1 cellular context compared by ENCODE assay signal in the genomic region with DNA sequence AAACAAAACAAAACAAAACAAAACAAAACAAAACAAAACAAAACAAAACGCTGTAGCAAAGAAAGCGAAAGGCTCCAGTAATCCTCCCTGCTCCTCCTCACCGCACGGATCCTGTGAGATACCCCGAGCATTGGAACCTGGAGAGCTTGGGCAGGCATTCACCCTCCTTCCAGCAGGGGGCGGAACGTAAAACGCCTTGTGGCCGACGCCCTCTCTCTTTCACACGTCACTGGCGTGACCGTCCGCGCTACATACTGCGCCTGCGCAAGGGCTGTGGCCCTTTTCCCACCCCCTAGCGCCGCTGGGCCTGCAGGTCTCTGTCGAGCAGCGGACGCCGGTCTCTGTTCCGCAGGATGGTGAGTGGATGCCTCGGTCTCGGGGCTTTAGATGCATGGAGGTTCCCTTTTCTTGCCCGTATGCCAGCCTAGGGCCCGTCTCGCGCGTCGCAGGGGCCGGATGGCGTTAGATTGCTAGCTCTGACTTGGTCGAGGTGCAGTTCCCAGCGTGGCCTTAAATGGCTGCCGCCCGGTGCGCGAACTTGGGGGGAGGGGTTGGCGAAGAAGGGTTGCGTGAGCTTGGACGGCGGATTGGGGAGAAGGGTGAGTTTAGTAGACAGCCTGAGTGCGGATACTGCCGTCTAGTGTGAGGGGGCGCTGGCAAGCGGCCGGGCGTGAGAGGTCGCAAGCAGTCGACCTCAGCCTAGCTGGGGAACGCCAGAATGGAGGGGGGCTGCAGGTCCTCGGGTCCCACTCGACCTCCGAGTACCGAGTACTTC.
A peak's percentile ranks its signal among the peaks of the same experiment; 100 is the strongest.
TF ChIP-seq lines count a peak whose summit lies in the region.

A gene (plus strand): TSS at position 279 of the 775 bp plus-strand sequence. CDS start 75 bp downstream, at position 354.

TF ChIP-seq in K562, 482 proteins besides CTCF, POLR2A, EP300 and RAD21 (continued from another document and continues in another):
- TF ChIP-seq, protein P1, sequence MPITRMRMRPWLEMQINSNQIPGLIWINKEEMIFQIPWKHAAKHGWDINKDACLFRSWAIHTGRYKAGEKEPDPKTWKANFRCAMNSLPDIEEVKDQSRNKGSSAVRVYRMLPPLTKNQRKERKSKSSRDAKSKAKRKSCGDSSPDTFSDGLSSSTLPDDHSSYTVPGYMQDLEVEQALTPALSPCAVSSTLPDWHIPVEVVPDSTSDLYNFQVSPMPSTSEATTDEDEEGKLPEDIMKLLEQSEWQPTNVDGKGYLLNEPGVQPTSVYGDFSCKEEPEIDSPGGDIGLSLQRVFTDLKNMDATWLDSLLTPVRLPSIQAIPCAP (CRISPR knock-in tag; IDR thresholded peaks at IDR 0.05; ENCODE audit: borderline replicate concordance): no peak
- no peak for TF ChIP-seq RUNX1 (IDR thresholded peaks at IDR 0.05; ENCODE audit: low read depth)
- TF ChIP-seq, protein P2, sequence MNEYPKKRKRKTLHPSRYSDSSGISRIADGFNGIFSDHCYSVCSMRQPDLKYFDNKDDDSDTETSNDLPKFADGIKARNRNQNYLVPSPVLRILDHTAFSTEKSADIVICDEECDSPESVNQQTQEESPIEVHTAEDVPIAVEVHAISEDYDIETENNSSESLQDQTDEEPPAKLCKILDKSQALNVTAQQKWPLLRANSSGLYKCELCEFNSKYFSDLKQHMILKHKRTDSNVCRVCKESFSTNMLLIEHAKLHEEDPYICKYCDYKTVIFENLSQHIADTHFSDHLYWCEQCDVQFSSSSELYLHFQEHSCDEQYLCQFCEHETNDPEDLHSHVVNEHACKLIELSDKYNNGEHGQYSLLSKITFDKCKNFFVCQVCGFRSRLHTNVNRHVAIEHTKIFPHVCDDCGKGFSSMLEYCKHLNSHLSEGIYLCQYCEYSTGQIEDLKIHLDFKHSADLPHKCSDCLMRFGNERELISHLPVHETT (CRISPR knock-in tag; conservative IDR thresholded peaks at IDR 0.05 in 1 of 2, IDR thresholded peaks at IDR 0.05 in 1 of 2): 0 out of 4 replicates have a peak, but pooled peaks of 1 of the 2 experiments have one; percentile 47
- TF ChIP-seq HNRNPL (IDR thresholded peaks at IDR 0.05; ENCODE audit: low read depth, low read length): no peak
- no peak for TF ChIP-seq TAL1 (IDR thresholded peaks at IDR 0.05)
- no peak for TF ChIP-seq RBM14 (IDR thresholded peaks at IDR 0.05; ENCODE audit: borderline replicate concordance, insufficient read depth, low read depth, low read length)
- TF ChIP-seq ZNF217 (CRISPR knock-in tag; IDR thresholded peaks at IDR 0.05): no peak
- no peak for TF ChIP-seq GABPA (tag; conservative IDR thresholded peaks at IDR 0.05; ENCODE audit: low read depth)
- peak; percentile 47 for TF ChIP-seq ZNF316 (IDR thresholded peaks at IDR 0.05)
- TF ChIP-seq DDX20 (tag; IDR thresholded peaks at IDR 0.05; ENCODE audit: low read depth): no peak
- TF ChIP-seq SIRT6 (IDR thresholded peaks at IDR 0.05; ENCODE audit: low read depth, low read length): no peak
- TF ChIP-seq, protein P3, sequence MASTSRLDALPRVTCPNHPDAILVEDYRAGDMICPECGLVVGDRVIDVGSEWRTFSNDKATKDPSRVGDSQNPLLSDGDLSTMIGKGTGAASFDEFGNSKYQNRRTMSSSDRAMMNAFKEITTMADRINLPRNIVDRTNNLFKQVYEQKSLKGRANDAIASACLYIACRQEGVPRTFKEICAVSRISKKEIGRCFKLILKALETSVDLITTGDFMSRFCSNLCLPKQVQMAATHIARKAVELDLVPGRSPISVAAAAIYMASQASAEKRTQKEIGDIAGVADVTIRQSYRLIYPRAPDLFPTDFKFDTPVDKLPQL (IDR thresholded peaks at IDR 0.05; ENCODE audit: extremely low read depth, insufficient read length): peak; percentile 88
- TF ChIP-seq ZNF785 (CRISPR knock-in tag; IDR thresholded peaks at IDR 0.05): no peak
- no peak for TF ChIP-seq BRF1 (IDR thresholded peaks at IDR 0.05; ENCODE audit: borderline replicate concordance, extremely low read depth, insufficient read length)
- TF ChIP-seq BRD9 (IDR thresholded peaks at IDR 0.05; ENCODE audit: low read depth, partially characterized antibody): peak; percentile 100
- TF ChIP-seq ZNF134 (CRISPR knock-in tag; conservative IDR thresholded peaks at IDR 0.05): no peak
- TF ChIP-seq, protein P4, sequence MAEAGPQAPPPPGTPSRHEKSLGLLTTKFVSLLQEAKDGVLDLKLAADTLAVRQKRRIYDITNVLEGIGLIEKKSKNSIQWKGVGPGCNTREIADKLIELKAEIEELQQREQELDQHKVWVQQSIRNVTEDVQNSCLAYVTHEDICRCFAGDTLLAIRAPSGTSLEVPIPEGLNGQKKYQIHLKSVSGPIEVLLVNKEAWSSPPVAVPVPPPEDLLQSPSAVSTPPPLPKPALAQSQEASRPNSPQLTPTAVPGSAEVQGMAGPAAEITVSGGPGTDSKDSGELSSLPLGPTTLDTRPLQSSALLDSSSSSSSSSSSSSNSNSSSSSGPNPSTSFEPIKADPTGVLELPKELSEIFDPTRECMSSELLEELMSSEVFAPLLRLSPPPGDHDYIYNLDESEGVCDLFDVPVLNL (CRISPR knock-in tag; IDR thresholded peaks at IDR 0.05; ENCODE audit: low read depth): peak; percentile 85; the same call in 1 of the 2 replicates
- no peak for TF ChIP-seq ZNF224 (CRISPR knock-in tag; IDR thresholded peaks at IDR 0.05)
- TF ChIP-seq IFI16 (CRISPR knock-in tag; IDR thresholded peaks at IDR 0.05): no peak
- peak; percentile 67 for TF ChIP-seq DMBX1 (CRISPR knock-in tag; IDR thresholded peaks at IDR 0.05; ENCODE audit: borderline replicate concordance)
- TF ChIP-seq ETS2 (tag; IDR thresholded peaks at IDR 0.05; ENCODE audit: borderline replicate concordance, poor library complexity, severe bottlenecking): no peak
- TF ChIP-seq ETV6 (IDR thresholded peaks at IDR 0.05; ENCODE audit: borderline replicate concordance in 1 of 2, low read depth in 2 of 2, low read length in 1 of 2): no peak; a peak in 1 of 4 replicates
- TF ChIP-seq ETV6 (CRISPR knock-in tag; IDR thresholded peaks at IDR 0.05; ENCODE audit: borderline replicate concordance): no peak
- TF ChIP-seq, protein P5, sequence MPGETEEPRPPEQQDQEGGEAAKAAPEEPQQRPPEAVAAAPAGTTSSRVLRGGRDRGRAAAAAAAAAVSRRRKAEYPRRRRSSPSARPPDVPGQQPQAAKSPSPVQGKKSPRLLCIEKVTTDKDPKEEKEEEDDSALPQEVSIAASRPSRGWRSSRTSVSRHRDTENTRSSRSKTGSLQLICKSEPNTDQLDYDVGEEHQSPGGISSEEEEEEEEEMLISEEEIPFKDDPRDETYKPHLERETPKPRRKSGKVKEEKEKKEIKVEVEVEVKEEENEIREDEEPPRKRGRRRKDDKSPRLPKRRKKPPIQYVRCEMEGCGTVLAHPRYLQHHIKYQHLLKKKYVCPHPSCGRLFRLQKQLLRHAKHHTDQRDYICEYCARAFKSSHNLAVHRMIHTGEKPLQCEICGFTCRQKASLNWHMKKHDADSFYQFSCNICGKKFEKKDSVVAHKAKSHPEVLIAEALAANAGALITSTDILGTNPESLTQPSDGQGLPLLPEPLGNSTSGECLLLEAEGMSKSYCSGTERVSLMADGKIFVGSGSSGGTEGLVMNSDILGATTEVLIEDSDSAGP (CRISPR knock-in tag; IDR thresholded peaks at IDR 0.05): peak; percentile 77
- TF ChIP-seq MIER1 (IDR thresholded peaks at IDR 0.05; ENCODE audit: low read depth): no peak; the same call in 1 of the 2 replicates
- peak; percentile 73 for TF ChIP-seq ATF1 (CRISPR knock-in tag; IDR thresholded peaks at IDR 0.05)
- peak; percentile 97 for TF ChIP-seq ATF1 (tag; IDR thresholded peaks at IDR 0.05)
- no peak for TF ChIP-seq POLR3A (IDR thresholded peaks at IDR 0.05; ENCODE audit: borderline replicate concordance, extremely low read depth, insufficient read depth, insufficient read length)
- TF ChIP-seq, protein P6, sequence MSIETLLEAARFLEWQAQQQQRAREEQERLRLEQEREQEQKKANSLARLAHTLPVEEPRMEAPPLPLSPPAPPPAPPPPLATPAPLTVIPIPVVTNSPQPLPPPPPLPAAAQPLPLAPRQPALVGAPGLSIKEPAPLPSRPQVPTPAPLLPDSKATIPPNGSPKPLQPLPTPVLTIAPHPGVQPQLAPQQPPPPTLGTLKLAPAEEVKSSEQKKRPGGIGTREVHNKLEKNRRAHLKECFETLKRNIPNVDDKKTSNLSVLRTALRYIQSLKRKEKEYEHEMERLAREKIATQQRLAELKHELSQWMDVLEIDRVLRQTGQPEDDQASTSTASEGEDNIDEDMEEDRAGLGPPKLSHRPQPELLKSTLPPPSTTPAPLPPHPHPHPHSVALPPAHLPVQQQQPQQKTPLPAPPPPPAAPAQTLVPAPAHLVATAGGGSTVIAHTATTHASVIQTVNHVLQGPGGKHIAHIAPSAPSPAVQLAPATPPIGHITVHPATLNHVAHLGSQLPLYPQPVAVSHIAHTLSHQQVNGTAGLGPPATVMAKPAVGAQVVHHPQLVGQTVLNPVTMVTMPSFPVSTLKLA (conservative IDR thresholded peaks at IDR 0.05): peak; percentile 85 to 91
- TF ChIP-seq, protein P7, sequence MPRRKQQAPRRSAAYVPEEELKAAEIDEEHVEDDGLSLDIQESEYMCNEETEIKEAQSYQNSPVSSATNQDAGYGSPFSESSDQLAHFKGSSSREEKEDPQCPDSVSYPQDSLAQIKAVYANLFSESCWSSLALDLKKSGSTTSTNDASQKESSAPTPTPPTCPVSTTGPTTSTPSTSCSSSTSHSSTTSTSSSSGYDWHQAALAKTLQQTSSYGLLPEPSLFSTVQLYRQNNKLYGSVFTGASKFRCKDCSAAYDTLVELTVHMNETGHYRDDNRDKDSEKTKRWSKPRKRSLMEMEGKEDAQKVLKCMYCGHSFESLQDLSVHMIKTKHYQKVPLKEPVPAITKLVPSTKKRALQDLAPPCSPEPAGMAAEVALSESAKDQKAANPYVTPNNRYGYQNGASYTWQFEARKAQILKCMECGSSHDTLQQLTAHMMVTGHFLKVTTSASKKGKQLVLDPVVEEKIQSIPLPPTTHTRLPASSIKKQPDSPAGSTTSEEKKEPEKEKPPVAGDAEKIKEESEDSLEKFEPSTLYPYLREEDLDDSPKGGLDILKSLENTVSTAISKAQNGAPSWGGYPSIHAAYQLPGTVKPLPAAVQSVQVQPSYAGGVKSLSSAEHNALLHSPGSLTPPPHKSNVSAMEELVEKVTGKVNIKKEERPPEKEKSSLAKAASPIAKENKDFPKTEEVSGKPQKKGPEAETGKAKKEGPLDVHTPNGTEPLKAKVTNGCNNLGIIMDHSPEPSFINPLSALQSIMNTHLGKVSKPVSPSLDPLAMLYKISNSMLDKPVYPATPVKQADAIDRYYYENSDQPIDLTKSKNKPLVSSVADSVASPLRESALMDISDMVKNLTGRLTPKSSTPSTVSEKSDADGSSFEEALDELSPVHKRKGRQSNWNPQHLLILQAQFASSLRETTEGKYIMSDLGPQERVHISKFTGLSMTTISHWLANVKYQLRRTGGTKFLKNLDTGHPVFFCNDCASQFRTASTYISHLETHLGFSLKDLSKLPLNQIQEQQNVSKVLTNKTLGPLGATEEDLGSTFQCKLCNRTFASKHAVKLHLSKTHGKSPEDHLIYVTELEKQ (CRISPR knock-in tag; IDR thresholded peaks at IDR 0.05): no peak
- peak; percentile 47; the same call in 1 of the 2 replicates for TF ChIP-seq SMC3 (conservative IDR thresholded peaks at IDR 0.05; ENCODE audit: insufficient read depth, low read depth, low read length)
- TF ChIP-seq ETV1 (tag; conservative IDR thresholded peaks at IDR 0.05; ENCODE audit: low read depth): peak; percentile 53
- peak in 1 of 2 experiments; percentile 60; a peak in 1 of 4 replicates for TF ChIP-seq KDM4B (IDR thresholded peaks at IDR 0.05; ENCODE audit: borderline replicate concordance in 2 of 2, low read depth in 1 of 2)
- no peak for TF ChIP-seq ZNF79 (CRISPR knock-in tag; IDR thresholded peaks at IDR 0.05; ENCODE audit: low read depth)
- TF ChIP-seq CBX2 (IDR thresholded peaks at IDR 0.05; ENCODE audit: insufficient read depth, low read length, poor library complexity, severe bottlenecking): no peak
- TF ChIP-seq TGIF2 (CRISPR knock-in tag; IDR thresholded peaks at IDR 0.05): no peak
- TF ChIP-seq GTF2F1 (IDR thresholded peaks at IDR 0.05; ENCODE audit: low read depth, low read length): peak; percentile 95
- TF ChIP-seq, protein P8, sequence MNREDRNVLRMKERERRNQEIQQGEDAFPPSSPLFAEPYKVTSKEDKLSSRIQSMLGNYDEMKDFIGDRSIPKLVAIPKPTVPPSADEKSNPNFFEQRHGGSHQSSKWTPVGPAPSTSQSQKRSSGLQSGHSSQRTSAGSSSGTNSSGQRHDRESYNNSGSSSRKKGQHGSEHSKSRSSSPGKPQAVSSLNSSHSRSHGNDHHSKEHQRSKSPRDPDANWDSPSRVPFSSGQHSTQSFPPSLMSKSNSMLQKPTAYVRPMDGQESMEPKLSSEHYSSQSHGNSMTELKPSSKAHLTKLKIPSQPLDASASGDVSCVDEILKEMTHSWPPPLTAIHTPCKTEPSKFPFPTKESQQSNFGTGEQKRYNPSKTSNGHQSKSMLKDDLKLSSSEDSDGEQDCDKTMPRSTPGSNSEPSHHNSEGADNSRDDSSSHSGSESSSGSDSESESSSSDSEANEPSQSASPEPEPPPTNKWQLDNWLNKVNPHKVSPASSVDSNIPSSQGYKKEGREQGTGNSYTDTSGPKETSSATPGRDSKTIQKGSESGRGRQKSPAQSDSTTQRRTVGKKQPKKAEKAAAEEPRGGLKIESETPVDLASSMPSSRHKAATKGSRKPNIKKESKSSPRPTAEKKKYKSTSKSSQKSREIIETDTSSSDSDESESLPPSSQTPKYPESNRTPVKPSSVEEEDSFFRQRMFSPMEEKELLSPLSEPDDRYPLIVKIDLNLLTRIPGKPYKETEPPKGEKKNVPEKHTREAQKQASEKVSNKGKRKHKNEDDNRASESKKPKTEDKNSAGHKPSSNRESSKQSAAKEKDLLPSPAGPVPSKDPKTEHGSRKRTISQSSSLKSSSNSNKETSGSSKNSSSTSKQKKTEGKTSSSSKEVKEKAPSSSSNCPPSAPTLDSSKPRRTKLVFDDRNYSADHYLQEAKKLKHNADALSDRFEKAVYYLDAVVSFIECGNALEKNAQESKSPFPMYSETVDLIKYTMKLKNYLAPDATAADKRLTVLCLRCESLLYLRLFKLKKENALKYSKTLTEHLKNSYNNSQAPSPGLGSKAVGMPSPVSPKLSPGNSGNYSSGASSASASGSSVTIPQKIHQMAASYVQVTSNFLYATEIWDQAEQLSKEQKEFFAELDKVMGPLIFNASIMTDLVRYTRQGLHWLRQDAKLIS (CRISPR knock-in tag; IDR thresholded peaks at IDR 0.05): peak; percentile 99
- peak; percentile 73 for TF ChIP-seq LEF1 (IDR thresholded peaks at IDR 0.05)
- no peak for TF ChIP-seq MECOM (CRISPR knock-in tag; IDR thresholded peaks at IDR 0.05)
- TF ChIP-seq CBFA2T3 (IDR thresholded peaks at IDR 0.05): no peak
- TF ChIP-seq NR2C2 (CRISPR knock-in tag; IDR thresholded peaks at IDR 0.05): peak; percentile 88
- peak; percentile 74 for TF ChIP-seq NR2C2 (tag; IDR thresholded peaks at IDR 0.05)
- peak; percentile 88 for TF ChIP-seq NFATC3 (IDR thresholded peaks at IDR 0.05)
- TF ChIP-seq YBX1 (IDR thresholded peaks at IDR 0.05): no peak
- TF ChIP-seq, protein P9, sequence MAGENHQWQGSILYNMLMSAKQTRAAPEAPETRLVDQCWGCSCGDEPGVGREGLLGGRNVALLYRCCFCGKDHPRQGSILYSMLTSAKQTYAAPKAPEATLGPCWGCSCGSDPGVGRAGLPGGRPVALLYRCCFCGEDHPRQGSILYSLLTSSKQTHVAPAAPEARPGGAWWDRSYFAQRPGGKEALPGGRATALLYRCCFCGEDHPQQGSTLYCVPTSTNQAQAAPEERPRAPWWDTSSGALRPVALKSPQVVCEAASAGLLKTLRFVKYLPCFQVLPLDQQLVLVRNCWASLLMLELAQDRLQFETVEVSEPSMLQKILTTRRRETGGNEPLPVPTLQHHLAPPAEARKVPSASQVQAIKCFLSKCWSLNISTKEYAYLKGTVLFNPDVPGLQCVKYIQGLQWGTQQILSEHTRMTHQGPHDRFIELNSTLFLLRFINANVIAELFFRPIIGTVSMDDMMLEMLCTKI (IDR thresholded peaks at IDR 0.05; ENCODE audit: partially characterized antibody): no peak
